ENCODE assay signal across 17 cellular contexts in genomic region chr2:30255026-30255425, GRCh38. TPM values are rescaled to one million over a fixed set of nuclear protein-coding genes. Genes with fewer than 3 reads are reported as not detected.
A peak's percentile ranks its signal among the peaks of the same experiment; 100 is the strongest.
DNase-seq lines count a peak whose midpoint lies in the region; ATAC-seq and TF ChIP-seq lines count a peak whose summit lies in the region.
"Had no signal": no experiment of that assay in that cellular context is flagged by ENCODE, and none has a peak within 500 bp of the region (broad histone marks: within the 10 kb centered on the region; RNA-seq: fewer than 3 reads in every experiment).

No MANE protein-coding gene starts in this region.

- peaks cover 18% of the 10 kb centered on the region for H3K36me3 Mint-ChIP-seq in activated naive CD8-positive, alpha-beta T cell
- H3K36me3 Mint-ChIP-seq in naive B cell, result peaks cover 39 to 43% of the 10 kb centered on the region in 2 donors

- no peaks in the 10 kb centered on the region for H3K9me3 ChIP-seq in cardiac muscle cell (ENCODE audit: low read depth)
- no peaks in the 10 kb centered on the region for H3K9me3 ChIP-seq in upper lobe of right lung
- H3K9me3 ChIP-seq: mucosa of descending colon, SJCRH30 had no signal

- peaks cover 90% of the 10 kb centered on the region for H3K4me1 Mint-ChIP-seq in activated naive CD8-positive, alpha-beta T cell (ENCODE audit: low read depth)
- H3K4me1 Mint-ChIP-seq in naive B cell, result peaks cover 45 to 80% (median 62%) of the 10 kb centered on the region in 3 donors

- intact Hi-C loops in Right ventricle myocardium inferior (cut with DNase I), result no loop called here
- intact Hi-C loops in upper lobe of right lung (cut with DNase I), result no loop called here
- intact Hi-C loops in left ventricle myocardium superior (cut with micrococcal nuclease), result no loop called here

- H3K27me3 Mint-ChIP-seq in activated naive CD8-positive, alpha-beta T cell, result no peaks in the 10 kb centered on the region
- no peaks in the 10 kb centered on the region for H3K27me3 Mint-ChIP-seq in naive B cell

- no peak for TF ChIP-seq CTCF in cardiac muscle cell (IDR thresholded peaks at IDR 0.05; ENCODE audit: low read depth, low read length)
- no peak for TF ChIP-seq CTCF in upper lobe of right lung (IDR thresholded peaks at IDR 0.05)
- TF ChIP-seq CTCF in brain microvascular endothelial cell (IDR thresholded peaks at IDR 0.05; ENCODE audit: low read depth, low read length, missing control alignments), result no peak

- ATAC-seq in Right ventricle myocardium inferior, result no peak
- no peak for ATAC-seq in naive B cell (ENCODE audit: low read depth in 2 of 2)
- ATAC-seq in upper lobe of right lung, result no peak
- ATAC-seq in left ventricle myocardium superior, result no peak
- ATAC-seq: foreskin keratinocyte, mucosa of descending colon had no signal

- H3K9me3 Mint-ChIP-seq in activated naive CD8-positive, alpha-beta T cell (ENCODE audit: low read depth), result no peaks in the 10 kb centered on the region
- H3K9me3 Mint-ChIP-seq in naive B cell, result no peaks in the 10 kb centered on the region

- in situ Hi-C loops in brain microvascular endothelial cell (cut with HindIII; ENCODE audit: low pct_ligation_motif_present, low sequenced_read_pairs), result no loop called here

- H3K4me1 ChIP-seq in cardiac muscle cell (ENCODE audit: low read depth) (peaks cover 48% of the 10 kb centered on the region), upper lobe of right lung (peaks cover 45% of the 10 kb centered on the region)
- H3K4me1 ChIP-seq: foreskin keratinocyte had no signal

- no peak for DNase-seq in cardiac muscle cell (ENCODE audit: low read depth in 1 of 2, low spot score in 1 of 2)
- no peak for DNase-seq in Right ventricle myocardium inferior (ENCODE audit: missing footprints)
- no peak for DNase-seq in naive B cell
- DNase-seq in upper lobe of right lung, result no peak
- no peak for DNase-seq in brain microvascular endothelial cell
- DNase-seq in iPS-NIHi7 (ENCODE audit: extremely low spot score), result no peak
- no peak for DNase-seq in left ventricle myocardium superior
- DNase-seq: activated CD4-positive, alpha-beta T cell treated with anti-CD3 and anti-CD28 coated beads, Interleukin-2, amount 50 U/mL, for 48 hours; activated naive CD4-positive, alpha-beta T cell; foreskin keratinocyte; Kasumi-1; mucosa of descending colon; NCI-H1417 treated with DMSO at 0.1 percent for 48 hours; SJCRH30; substantia nigra had no signal

- H3K36me3 ChIP-seq in cardiac muscle cell (peaks cover 60% of the 10 kb centered on the region), upper lobe of right lung (peaks cover 38% of the 10 kb centered on the region), brain microvascular endothelial cell (replicated peaks) (peaks cover 3% of the 10 kb centered on the region)

- no peaks in the 10 kb centered on the region for H3K27me3 ChIP-seq in cardiac muscle cell
- no peaks in the 10 kb centered on the region for H3K27me3 ChIP-seq in upper lobe of right lung
- H3K27me3 ChIP-seq in brain microvascular endothelial cell (replicated peaks), result no peaks in the 10 kb centered on the region
- H3K27me3 ChIP-seq: foreskin keratinocyte, SJCRH30 had no signal

- H3K27ac Mint-ChIP-seq in activated naive CD8-positive, alpha-beta T cell, result peak overlapping the region; percentile 98
- H3K27ac Mint-ChIP-seq in naive B cell, result peak overlapping the region in 5 of 6 donors; percentile 56 to 82 (median 66)

- H3K4me3 Mint-ChIP-seq in activated naive CD8-positive, alpha-beta T cell, result peak overlapping the region; percentile 56
- H3K4me3 Mint-ChIP-seq in naive B cell, result peak overlapping the region in 1 of 8 donors; percentile 45

- H3K27ac ChIP-seq in cardiac muscle cell (peak overlapping the region; percentile 64), upper lobe of right lung (peak overlapping the region; percentile 58), brain microvascular endothelial cell (no peak overlapping the region)
- H3K27ac ChIP-seq: foreskin keratinocyte, HL-60, SJCRH30 had no signal

- H3K4me3 ChIP-seq in cardiac muscle cell (no peak overlapping the region), upper lobe of right lung (no peak overlapping the region), brain microvascular endothelial cell (ENCODE audit: low read depth, low read length) (no peak overlapping the region)
- H3K4me3 ChIP-seq: mucosa of descending colon, SJCRH30 had no signal

RNA-seq across cellular contexts. Expression of gene LBH, which starts 23.7 kb away (rescaled TPM):
- total RNA-seq in cardiac muscle cell (1,389 and 2,258 TPM in 2 replicates), Right ventricle myocardium inferior (133 TPM), upper lobe of right lung (272 TPM), left ventricle myocardium superior (129 TPM)
- polyA plus RNA-seq in cardiac muscle cell (544 and 632 TPM in 2 replicates), naive B cell (ENCODE audit: low read depth in 6 of 6) (100 to 1,000 TPM; 191 to 297 (median 221) TPM)
